1 cellular context compared by ENCODE assay signal in the genomic region with DNA sequence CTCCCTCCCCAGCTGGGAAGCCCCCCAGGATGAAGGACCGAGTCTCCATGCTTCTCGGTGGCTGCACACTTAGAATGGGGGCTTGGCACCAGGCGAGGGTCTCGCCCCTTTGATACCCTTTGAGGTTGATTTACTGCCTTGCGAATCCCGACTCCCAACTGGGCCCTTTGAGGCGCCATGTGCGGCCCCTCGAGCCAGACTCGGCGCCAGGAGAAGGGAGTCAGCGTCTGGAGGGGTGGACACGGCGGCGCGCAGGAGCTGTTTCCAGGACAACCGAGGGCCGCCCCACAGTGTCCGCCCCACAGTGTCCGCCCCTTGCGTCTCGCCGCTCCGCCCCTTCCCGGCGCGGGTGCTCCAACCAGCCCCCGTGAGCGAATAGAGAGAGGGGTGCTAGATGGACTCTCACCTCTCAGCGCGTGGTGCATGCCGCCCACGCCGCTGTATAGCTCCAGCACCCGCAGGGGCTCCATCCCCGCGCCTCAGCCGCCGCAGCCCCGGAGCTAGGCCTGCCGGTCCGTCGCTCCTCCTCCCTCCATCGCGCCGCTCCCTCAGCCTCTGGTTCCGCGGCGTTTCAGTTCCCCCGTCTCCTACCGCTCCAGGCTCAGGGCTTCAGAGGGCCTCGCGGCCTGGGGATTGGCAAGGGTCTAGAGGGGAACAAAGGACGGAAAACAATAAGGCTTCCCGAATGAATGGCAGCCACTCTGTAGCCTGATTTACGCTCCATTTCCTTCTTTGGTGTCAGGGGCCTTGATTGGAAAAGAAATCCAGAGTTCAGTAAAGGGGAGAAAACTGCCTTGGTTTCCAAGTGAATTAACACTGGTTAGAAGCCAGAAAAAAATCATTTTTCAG.
TF ChIP-seq lines count a peak whose summit lies in the region.

A gene with protein sequence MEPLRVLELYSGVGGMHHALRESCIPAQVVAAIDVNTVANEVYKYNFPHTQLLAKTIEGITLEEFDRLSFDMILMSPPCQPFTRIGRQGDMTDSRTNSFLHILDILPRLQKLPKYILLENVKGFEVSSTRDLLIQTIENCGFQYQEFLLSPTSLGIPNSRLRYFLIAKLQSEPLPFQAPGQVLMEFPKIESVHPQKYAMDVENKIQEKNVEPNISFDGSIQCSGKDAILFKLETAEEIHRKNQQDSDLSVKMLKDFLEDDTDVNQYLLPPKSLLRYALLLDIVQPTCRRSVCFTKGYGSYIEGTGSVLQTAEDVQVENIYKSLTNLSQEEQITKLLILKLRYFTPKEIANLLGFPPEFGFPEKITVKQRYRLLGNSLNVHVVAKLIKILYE (minus strand): TSS at position 508 of the 849 bp plus-strand sequence. CDS start 38 bp downstream, at position 470.

TF ChIP-seq in HepG2, 621 proteins besides CTCF, POLR2A, EP300 and RAD21 (continued from another document and continues in another):
- peak; percentile 91 for TF ChIP-seq RNF2 (conservative IDR thresholded peaks at IDR 0.05; ENCODE audit: low read depth)
- TF ChIP-seq CBFB (CRISPR knock-in tag; IDR thresholded peaks at IDR 0.05), result peak; percentile 92
- TF ChIP-seq, protein P1, sequence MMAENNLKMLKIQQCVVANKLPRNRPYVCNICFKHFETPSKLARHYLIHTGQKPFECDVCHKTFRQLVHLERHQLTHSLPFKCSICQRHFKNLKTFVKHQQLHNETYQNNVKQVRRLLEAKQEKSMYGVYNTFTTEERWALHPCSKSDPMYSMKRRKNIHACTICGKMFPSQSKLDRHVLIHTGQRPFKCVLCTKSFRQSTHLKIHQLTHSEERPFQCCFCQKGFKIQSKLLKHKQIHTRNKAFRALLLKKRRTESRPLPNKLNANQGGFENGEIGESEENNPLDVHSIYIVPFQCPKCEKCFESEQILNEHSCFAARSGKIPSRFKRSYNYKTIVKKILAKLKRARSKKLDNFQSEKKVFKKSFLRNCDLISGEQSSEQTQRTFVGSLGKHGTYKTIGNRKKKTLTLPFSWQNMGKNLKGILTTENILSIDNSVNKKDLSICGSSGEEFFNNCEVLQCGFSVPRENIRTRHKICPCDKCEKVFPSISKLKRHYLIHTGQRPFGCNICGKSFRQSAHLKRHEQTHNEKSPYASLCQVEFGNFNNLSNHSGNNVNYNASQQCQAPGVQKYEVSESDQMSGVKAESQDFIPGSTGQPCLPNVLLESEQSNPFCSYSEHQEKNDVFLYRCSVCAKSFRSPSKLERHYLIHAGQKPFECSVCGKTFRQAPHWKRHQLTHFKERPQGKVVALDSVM (CRISPR knock-in tag; IDR thresholded peaks at IDR 0.05), result peak; percentile 66
- peak; percentile 45; the same call in 1 of the 2 replicates for TF ChIP-seq NCOR1 (IDR thresholded peaks at IDR 0.05; ENCODE audit: borderline replicate concordance, low read length)
- peak; percentile 76 for TF ChIP-seq YY1 (IDR thresholded peaks at IDR 0.05; ENCODE audit: insufficient read depth, insufficient replicate concordance, low read depth, low read length)
- TF ChIP-seq ZNF530 (CRISPR knock-in tag; IDR thresholded peaks at IDR 0.05; ENCODE audit: low read depth), result 0 out of 2 replicates have a peak, but pooled peaks have one; percentile 59
- peak; percentile 57; the same call in 1 of the 2 replicates for TF ChIP-seq ZFAT (CRISPR knock-in tag; conservative IDR thresholded peaks at IDR 0.05)
- 0 out of 2 replicates have a peak, but pooled peaks have one; percentile 37 for TF ChIP-seq SNAI1 (CRISPR knock-in tag; IDR thresholded peaks at IDR 0.05; ENCODE audit: borderline replicate concordance)
- TF ChIP-seq, protein P2, sequence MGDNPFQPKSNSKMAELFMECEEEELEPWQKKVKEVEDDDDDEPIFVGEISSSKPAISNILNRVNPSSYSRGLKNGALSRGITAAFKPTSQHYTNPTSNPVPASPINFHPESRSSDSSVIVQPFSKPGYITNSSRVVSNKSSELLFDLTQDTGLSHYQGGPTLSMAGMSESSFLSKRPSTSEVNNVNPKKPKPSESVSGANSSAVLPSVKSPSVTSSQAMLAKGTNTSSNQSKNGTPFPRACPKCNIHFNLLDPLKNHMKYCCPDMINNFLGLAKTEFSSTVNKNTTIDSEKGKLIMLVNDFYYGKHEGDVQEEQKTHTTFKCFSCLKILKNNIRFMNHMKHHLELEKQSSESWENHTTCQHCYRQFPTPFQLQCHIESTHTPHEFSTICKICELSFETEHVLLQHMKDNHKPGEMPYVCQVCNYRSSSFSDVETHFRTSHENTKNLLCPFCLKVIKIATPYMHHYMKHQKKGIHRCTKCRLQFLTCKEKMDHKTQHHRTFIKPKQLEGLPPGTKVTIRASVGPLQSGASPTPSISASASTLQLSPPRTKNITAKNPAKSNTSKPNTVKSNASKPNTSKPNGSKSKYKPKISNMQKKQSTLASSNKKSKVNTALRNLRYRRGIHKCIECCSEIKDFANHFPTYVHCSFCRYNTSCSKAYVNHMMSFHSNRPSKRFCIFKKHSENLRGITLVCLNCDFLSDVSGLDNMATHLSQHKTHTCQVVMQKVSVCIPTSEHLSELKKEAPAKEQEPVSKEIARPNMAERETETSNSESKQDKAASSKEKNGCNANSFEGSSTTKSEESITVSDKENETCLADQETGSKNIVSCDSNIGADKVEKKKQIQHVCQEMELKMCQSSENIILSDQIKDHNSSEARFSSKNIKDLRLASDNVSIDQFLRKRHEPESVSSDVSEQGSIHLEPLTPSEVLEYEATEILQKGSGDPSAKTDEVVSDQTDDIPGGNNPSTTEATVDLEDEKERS (CRISPR knock-in tag; IDR thresholded peaks at IDR 0.05), result peak; percentile 94
- peak; percentile 71 for TF ChIP-seq GATAD2A (CRISPR knock-in tag; IDR thresholded peaks at IDR 0.05)
- TF ChIP-seq, protein P3, sequence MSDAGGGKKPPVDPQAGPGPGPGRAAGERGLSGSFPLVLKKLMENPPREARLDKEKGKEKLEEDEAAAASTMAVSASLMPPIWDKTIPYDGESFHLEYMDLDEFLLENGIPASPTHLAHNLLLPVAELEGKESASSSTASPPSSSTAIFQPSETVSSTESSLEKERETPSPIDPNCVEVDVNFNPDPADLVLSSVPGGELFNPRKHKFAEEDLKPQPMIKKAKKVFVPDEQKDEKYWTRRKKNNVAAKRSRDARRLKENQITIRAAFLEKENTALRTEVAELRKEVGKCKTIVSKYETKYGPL (CRISPR knock-in tag; IDR thresholded peaks at IDR 0.05), result 0 out of 2 replicates have a peak, but pooled peaks have one; percentile 13
- TF ChIP-seq HNRNPLL (IDR thresholded peaks at IDR 0.05; ENCODE audit: low read depth, low read length, poor library complexity, severe bottlenecking), result peak; percentile 81
- TF ChIP-seq REL (CRISPR knock-in tag; conservative IDR thresholded peaks at IDR 0.05), result no peak
- TF ChIP-seq SOX6 (IDR thresholded peaks at IDR 0.05), result no peak
- peak; percentile 71 for TF ChIP-seq SOX6 (CRISPR knock-in tag; IDR thresholded peaks at IDR 0.05)
- peak; percentile 54; the same call in 1 of the 2 replicates for TF ChIP-seq TBX3 (IDR thresholded peaks at IDR 0.05; ENCODE audit: borderline replicate concordance)
- TF ChIP-seq MTA3 (CRISPR knock-in tag; IDR thresholded peaks at IDR 0.05), result no peak
- TF ChIP-seq, protein P4, sequence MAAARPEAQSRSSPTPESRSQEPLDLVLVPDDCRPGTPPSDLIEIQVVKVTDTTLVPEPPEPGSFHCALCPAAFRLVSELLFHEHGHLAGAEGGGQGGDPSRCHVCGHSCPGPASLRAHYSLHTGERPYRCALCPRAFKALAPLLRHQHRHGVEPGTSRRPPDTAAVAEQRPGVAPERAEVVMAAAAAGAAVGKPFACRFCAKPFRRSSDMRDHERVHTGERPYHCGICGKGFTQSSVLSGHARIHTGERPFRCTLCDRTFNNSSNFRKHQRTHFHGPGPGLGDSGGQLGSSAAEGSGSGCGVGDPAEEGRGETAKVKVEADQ (CRISPR knock-in tag; IDR thresholded peaks at IDR 0.05; ENCODE audit: borderline replicate concordance), result peak; percentile 74; the same call in 1 of the 2 replicates
- TF ChIP-seq MXD4 (CRISPR knock-in tag; IDR thresholded peaks at IDR 0.05), result no peak
- peak; percentile 83 for TF ChIP-seq HOXA3 (CRISPR knock-in tag; IDR thresholded peaks at IDR 0.05)
- no peak for TF ChIP-seq IKZF4 (CRISPR knock-in tag; IDR thresholded peaks at IDR 0.05; ENCODE audit: borderline replicate concordance, low read depth, not compliant biosample characterization)
- peak; percentile 96 for TF ChIP-seq GATAD1 (CRISPR knock-in tag; IDR thresholded peaks at IDR 0.05)
- TF ChIP-seq ZNF678 (CRISPR knock-in tag; IDR thresholded peaks at IDR 0.05), result no peak; the same call in 1 of the 2 replicates
- 0 out of 2 replicates have a peak, but pooled peaks have one; percentile 78 for TF ChIP-seq MZF1 (CRISPR knock-in tag; IDR thresholded peaks at IDR 0.05; ENCODE audit: borderline replicate concordance)
- no peak for TF ChIP-seq MAFG (CRISPR knock-in tag; IDR thresholded peaks at IDR 0.05)
- TF ChIP-seq ZNF468 (CRISPR knock-in tag; IDR thresholded peaks at IDR 0.05), result no peak
- TF ChIP-seq, protein P5, sequence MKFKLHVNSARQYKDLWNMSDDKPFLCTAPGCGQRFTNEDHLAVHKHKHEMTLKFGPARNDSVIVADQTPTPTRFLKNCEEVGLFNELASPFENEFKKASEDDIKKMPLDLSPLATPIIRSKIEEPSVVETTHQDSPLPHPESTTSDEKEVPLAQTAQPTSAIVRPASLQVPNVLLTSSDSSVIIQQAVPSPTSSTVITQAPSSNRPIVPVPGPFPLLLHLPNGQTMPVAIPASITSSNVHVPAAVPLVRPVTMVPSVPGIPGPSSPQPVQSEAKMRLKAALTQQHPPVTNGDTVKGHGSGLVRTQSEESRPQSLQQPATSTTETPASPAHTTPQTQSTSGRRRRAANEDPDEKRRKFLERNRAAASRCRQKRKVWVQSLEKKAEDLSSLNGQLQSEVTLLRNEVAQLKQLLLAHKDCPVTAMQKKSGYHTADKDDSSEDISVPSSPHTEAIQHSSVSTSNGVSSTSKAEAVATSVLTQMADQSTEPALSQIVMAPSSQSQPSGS (CRISPR knock-in tag; IDR thresholded peaks at IDR 0.05), result peak; percentile 68
- TF ChIP-seq ZNF235 (CRISPR knock-in tag; IDR thresholded peaks at IDR 0.05; ENCODE audit: borderline replicate concordance), result peak; percentile 88; the same call in 1 of the 2 replicates
- TF ChIP-seq ZNF746 (CRISPR knock-in tag; IDR thresholded peaks at IDR 0.05), result peak; percentile 99
- TF ChIP-seq HDAC2 (CRISPR knock-in tag; IDR thresholded peaks at IDR 0.05), result peak; percentile 76
- TF ChIP-seq, protein P6, sequence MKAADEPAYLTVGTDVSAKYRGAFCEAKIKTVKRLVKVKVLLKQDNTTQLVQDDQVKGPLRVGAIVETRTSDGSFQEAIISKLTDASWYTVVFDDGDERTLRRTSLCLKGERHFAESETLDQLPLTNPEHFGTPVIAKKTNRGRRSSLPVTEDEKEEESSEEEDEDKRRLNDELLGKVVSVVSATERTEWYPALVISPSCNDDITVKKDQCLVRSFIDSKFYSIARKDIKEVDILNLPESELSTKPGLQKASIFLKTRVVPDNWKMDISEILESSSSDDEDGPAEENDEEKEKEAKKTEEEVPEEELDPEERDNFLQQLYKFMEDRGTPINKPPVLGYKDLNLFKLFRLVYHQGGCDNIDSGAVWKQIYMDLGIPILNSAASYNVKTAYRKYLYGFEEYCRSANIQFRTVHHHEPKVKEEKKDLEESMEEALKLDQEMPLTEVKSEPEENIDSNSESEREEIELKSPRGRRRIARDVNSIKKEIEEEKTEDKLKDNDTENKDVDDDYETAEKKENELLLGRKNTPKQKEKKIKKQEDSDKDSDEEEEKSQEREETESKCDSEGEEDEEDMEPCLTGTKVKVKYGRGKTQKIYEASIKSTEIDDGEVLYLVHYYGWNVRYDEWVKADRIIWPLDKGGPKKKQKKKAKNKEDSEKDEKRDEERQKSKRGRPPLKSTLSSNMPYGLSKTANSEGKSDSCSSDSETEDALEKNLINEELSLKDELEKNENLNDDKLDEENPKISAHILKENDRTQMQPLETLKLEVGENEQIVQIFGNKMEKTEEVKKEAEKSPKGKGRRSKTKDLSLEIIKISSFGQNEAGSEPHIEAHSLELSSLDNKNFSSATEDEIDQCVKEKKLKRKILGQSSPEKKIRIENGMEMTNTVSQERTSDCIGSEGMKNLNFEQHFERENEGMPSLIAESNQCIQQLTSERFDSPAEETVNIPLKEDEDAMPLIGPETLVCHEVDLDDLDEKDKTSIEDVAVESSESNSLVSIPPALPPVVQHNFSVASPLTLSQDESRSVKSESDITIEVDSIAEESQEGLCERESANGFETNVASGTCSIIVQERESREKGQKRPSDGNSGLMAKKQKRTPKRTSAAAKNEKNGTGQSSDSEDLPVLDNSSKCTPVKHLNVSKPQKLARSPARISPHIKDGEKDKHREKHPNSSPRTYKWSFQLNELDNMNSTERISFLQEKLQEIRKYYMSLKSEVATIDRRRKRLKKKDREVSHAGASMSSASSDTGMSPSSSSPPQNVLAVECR (CRISPR knock-in tag; IDR thresholded peaks at IDR 0.05; ENCODE audit: borderline replicate concordance), result peak; percentile 82; the same call in 1 of the 2 replicates
- TF ChIP-seq, protein P7, sequence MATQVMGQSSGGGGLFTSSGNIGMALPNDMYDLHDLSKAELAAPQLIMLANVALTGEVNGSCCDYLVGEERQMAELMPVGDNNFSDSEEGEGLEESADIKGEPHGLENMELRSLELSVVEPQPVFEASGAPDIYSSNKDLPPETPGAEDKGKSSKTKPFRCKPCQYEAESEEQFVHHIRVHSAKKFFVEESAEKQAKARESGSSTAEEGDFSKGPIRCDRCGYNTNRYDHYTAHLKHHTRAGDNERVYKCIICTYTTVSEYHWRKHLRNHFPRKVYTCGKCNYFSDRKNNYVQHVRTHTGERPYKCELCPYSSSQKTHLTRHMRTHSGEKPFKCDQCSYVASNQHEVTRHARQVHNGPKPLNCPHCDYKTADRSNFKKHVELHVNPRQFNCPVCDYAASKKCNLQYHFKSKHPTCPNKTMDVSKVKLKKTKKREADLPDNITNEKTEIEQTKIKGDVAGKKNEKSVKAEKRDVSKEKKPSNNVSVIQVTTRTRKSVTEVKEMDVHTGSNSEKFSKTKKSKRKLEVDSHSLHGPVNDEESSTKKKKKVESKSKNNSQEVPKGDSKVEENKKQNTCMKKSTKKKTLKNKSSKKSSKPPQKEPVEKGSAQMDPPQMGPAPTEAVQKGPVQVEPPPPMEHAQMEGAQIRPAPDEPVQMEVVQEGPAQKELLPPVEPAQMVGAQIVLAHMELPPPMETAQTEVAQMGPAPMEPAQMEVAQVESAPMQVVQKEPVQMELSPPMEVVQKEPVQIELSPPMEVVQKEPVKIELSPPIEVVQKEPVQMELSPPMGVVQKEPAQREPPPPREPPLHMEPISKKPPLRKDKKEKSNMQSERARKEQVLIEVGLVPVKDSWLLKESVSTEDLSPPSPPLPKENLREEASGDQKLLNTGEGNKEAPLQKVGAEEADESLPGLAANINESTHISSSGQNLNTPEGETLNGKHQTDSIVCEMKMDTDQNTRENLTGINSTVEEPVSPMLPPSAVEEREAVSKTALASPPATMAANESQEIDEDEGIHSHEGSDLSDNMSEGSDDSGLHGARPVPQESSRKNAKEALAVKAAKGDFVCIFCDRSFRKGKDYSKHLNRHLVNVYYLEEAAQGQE (IDR thresholded peaks at IDR 0.05; ENCODE audit: borderline replicate concordance in 1 of 2, low read depth in 1 of 2, low read length in 2 of 2), result peak in 1 of 2 experiments; percentile 69; a peak in 1 of 4 replicates
- TF ChIP-seq ZNF292 (CRISPR knock-in tag; IDR thresholded peaks at IDR 0.05; ENCODE audit: borderline replicate concordance, low read depth), result peak; percentile 88
- peak; percentile 97 for TF ChIP-seq ZNF501 (CRISPR knock-in tag; IDR thresholded peaks at IDR 0.05)
- TF ChIP-seq, protein P8, sequence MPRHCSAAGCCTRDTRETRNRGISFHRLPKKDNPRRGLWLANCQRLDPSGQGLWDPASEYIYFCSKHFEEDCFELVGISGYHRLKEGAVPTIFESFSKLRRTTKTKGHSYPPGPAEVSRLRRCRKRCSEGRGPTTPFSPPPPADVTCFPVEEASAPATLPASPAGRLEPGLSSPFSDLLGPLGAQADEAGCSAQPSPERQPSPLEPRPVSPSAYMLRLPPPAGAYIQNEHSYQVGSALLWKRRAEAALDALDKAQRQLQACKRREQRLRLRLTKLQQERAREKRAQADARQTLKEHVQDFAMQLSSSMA (CRISPR knock-in tag; IDR thresholded peaks at IDR 0.05), result peak; percentile 23; the same call in 1 of the 2 replicates
- peak in 1 of 2 experiments; percentile 94; a peak in 2 of 4 replicates for TF ChIP-seq KLF16 (CRISPR knock-in tag; IDR thresholded peaks at IDR 0.05)
